1 cellular context compared by ENCODE assay signal in genomic region chr20:50730765-50731054, GRCh38.
TF ChIP-seq lines count a peak whose summit lies in the region.

No MANE protein-coding gene starts in this region.

TF ChIP-seq in GM12878, 131 proteins besides CTCF, POLR2A, EP300 and RAD21 (continued from another document):
- TF ChIP-seq ETV6 (conservative IDR thresholded peaks at IDR 0.05 in 1 of 2, IDR thresholded peaks at IDR 0.05 in 1 of 2; ENCODE audit: borderline replicate concordance in 1 of 2, low read depth in 1 of 2) = no peak
- no peak for TF ChIP-seq CHD4 (IDR thresholded peaks at IDR 0.05)
- TF ChIP-seq RELA (IDR thresholded peaks at IDR 0.05; ENCODE audit: borderline replicate concordance, partially characterized antibody) = no peak
- peak; percentile 57; the same call in 1 of the 2 replicates for TF ChIP-seq MXI1 (IDR thresholded peaks at IDR 0.05; ENCODE audit: low read depth, low read length)
- no peak for TF ChIP-seq BACH1 (IDR thresholded peaks at IDR 0.05; ENCODE audit: borderline replicate concordance)
- no peak for TF ChIP-seq IKZF2 (IDR thresholded peaks at IDR 0.05)
- no peak for TF ChIP-seq HCFC1 (IDR thresholded peaks at IDR 0.05; ENCODE audit: low read length)
- 0 out of 2 replicates have a peak, but pooled peaks have one; percentile 67 for TF ChIP-seq E2F4 (IDR thresholded peaks at IDR 0.05; ENCODE audit: low read depth, low read length)
- no peak for TF ChIP-seq TCF3 (IDR thresholded peaks at IDR 0.05; ENCODE audit: borderline replicate concordance, insufficient read depth, low read depth, low read length)
- TF ChIP-seq POLR2AphosphoS5 (IDR thresholded peaks at IDR 0.05; ENCODE audit: low read length) = no peak
- 0 out of 2 replicates have a peak, but pooled peaks have one; percentile 65 for TF ChIP-seq IKZF1 (conservative IDR thresholded peaks at IDR 0.05)
- no peak for TF ChIP-seq ZBTB33 (IDR thresholded peaks at IDR 0.05)
- no peak for TF ChIP-seq IRF4 (IDR thresholded peaks at IDR 0.05; ENCODE audit: low read depth, low read length)
